ENCODE assay signal across 8 cellular contexts in the genomic region with DNA sequence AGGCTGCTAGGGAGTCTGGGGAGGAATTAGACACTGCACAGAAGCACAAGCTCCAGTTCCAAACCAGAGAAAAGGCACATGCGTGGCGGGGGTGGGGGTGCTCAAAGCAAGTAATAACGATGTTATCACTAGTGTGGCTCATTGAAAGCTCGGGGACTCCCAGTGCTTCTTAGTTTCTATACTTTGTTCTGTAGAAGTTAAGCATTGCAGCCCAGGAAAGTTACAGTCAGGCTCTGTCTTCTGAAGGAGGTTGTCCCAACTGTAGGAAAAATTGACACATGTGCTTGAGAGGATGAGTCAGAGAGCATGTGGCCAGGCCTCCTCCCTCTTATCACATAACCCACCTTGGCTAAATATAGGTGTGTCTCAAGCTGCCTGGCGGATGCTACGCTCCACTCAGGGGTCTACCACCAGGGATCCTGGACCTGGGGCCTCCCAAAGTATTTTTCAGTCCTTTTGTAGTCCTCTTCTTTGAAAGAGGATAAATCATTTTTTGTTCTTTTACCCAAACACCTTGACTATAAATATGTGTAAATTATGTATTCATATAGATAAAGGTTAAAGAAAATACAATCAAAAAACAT. TPM values are rescaled to one million over a fixed set of nuclear protein-coding genes. Genes with fewer than 3 reads are reported as not detected.
A peak's percentile ranks its signal among the peaks of the same experiment; 100 is the strongest.
DNase-seq lines count a peak whose midpoint lies in the region; ATAC-seq and TF ChIP-seq lines count a peak whose summit lies in the region.

No MANE protein-coding gene starts in this region.

- no peaks in the 10 kb centered on the region for H4K20me1 ChIP-seq in IMR-90 (ENCODE audit: insufficient read depth, low read length)

- H3K79me1 ChIP-seq in IMR-90 (ENCODE audit: low read depth in 1 of 2, low read length in 2 of 2): peaks cover 28 to 64% of the 10 kb centered on the region in 2 experiments

- no peak for TF ChIP-seq RAD21 in IMR-90 (IDR thresholded peaks at IDR 0.05; ENCODE audit: low read length)

- H3K27ac ChIP-seq in IMR-90 (ENCODE audit: insufficient read depth, low read length): peak overlapping the region; percentile 61; the same call in 1 of the 2 replicates
- peak overlapping the region; percentile 30 for H3K27ac ChIP-seq in left ventricle myocardium inferior (replicated peaks)

- H4K5ac ChIP-seq in IMR-90 (ENCODE audit: low read depth, low read length): no peak overlapping the region

- peak overlapping the region; percentile 80 for H3K56ac ChIP-seq in IMR-90 (ENCODE audit: extremely low read depth, insufficient read depth, low read length)

- no peak overlapping the region for H3K4me3 Mint-ChIP-seq in activated CD8-positive, alpha-beta memory T cell treated with anti-CD3 and anti-CD28 coated beads, Interleukin-2, amount 10 ng/mL, durations not matched to agents 7 days and 5 days

- H3K4me3 ChIP-seq in IMR-90 (ENCODE audit: insufficient read depth, low read depth, low read length) (peak overlapping the region; percentile 66), left ventricle myocardium inferior (no peak overlapping the region)

- peak overlapping the region; percentile 30; the same call in 1 of the 2 replicates for H2BK20ac ChIP-seq in IMR-90 (ENCODE audit: low read depth, low read length)

- H2AK5ac ChIP-seq in IMR-90 (ENCODE audit: low read depth, low read length): peak overlapping the region; percentile 85; the same call in 1 of the 2 replicates

- in situ Hi-C loops in ACHN (cut with HindIII; ENCODE audit: low pct_ligation_motif_present, low pct_unique_long_range_greater_than_20kb, low sequenced_read_pairs): no loop called here
- in situ Hi-C loops in IMR-90 (cut with MboI; ENCODE audit: low sequenced_read_pairs): no loop called here

- H3K9me3 Mint-ChIP-seq in activated CD8-positive, alpha-beta memory T cell treated with anti-CD3 and anti-CD28 coated beads, Interleukin-2, amount 10 ng/mL, durations not matched to agents 7 days and 5 days (ENCODE audit: low read depth): no peaks in the 10 kb centered on the region

- H2BK120ac ChIP-seq in IMR-90 (ENCODE audit: low read depth, low read length): peak overlapping the region; percentile 75

- peak overlapping the region; percentile 6 for H3K27ac Mint-ChIP-seq in activated CD8-positive, alpha-beta memory T cell treated with anti-CD3 and anti-CD28 coated beads, Interleukin-2, amount 10 ng/mL, durations not matched to agents 7 days and 5 days

- peak overlapping the region; percentile 65 for H3K9ac ChIP-seq in IMR-90 (ENCODE audit: low read depth, low read length)

- H3K9me1 ChIP-seq in IMR-90 (ENCODE audit: insufficient read depth, low read length): peaks cover 6% of the 10 kb centered on the region

- H3K18ac ChIP-seq in IMR-90 (ENCODE audit: low read depth, low read length): peak overlapping the region; percentile 96

- H3K4ac ChIP-seq in IMR-90 (ENCODE audit: low read depth, low read length): peak overlapping the region; percentile 42

- POLR2A ChIA-PET in IMR-90 (lab: Charles Lee; ENCODE audit: unreplicated experiment): interaction anchor here (0.6 kb wide), 1 partner anchor 18 kb away, joined by 3 read pairs; no protein-coding TSS in a partner anchor

- TF ChIP-seq CTCF in IMR-90 (conservative IDR thresholded peaks at IDR 0.05; ENCODE audit: low read depth, low read length) (no peak), left ventricle myocardium inferior (IDR thresholded peaks at IDR 0.05; ENCODE audit: borderline replicate concordance) (no peak)

- H3K36me3 Mint-ChIP-seq in activated CD8-positive, alpha-beta memory T cell treated with anti-CD3 and anti-CD28 coated beads, Interleukin-2, amount 10 ng/mL, durations not matched to agents 7 days and 5 days: peaks cover 3% of the 10 kb centered on the region

- peak overlapping the region; percentile 7 for H2AFZ ChIP-seq in IMR-90 (replicated peaks; ENCODE audit: low read length, poor library complexity)

- peak overlapping the region; percentile 57; the same call in 1 of the 3 replicates for H2BK15ac ChIP-seq in IMR-90 (ENCODE audit: low read depth, low read length)

- ATAC-seq in IMR-90 (ENCODE audit: low read depth): peak; percentile 2
- peak; percentile 71 for ATAC-seq in activated CD8-positive, alpha-beta memory T cell treated with anti-CD3 and anti-CD28 coated beads, Interleukin-2, amount 10 ng/mL, durations not matched to agents 7 days and 5 days
- no peak for ATAC-seq in GM19023 (IDR thresholded peaks at IDR 0.05; ENCODE audit: unreplicated experiment)

- peaks cover 22% of the 10 kb centered on the region for H3K4me1 ChIP-seq in IMR-90 (ENCODE audit: control insufficient read depth, insufficient read depth, low read length)
- peaks cover 22% of the 10 kb centered on the region for H3K4me1 ChIP-seq in left ventricle myocardium inferior

- peak overlapping the region; percentile 68; the same call in 1 of the 2 replicates for H3K23ac ChIP-seq in IMR-90 (ENCODE audit: low read depth, low read length)

- no TSS peak for BruUV-seq in IMR-90 (replicated peaks; lab: Mats Ljungman, UMichigan)

- dilution Hi-C loops in IMR-90 (cut with HindIII; ENCODE audit: low sequenced_read_pairs, unreplicated experiment): no loop called here

- H3K27me3 ChIP-seq in IMR-90 (ENCODE audit: control insufficient read depth, insufficient read depth, low read length) (no peaks in the 10 kb centered on the region), left ventricle myocardium inferior (ENCODE audit: low read depth) (no peaks in the 10 kb centered on the region)

- intact Hi-C loops in IMR-90 (cut with micrococcal nuclease): no loop called here
- intact Hi-C loops in left ventricle myocardium inferior (cut with micrococcal nuclease): no loop called here

- peak overlapping the region; percentile 18 to 75; a peak in 3 of 4 replicates for H4K8ac ChIP-seq in IMR-90 (ENCODE audit: low read depth in 2 of 2, low read length in 2 of 2)

- peak overlapping the region; percentile 87; the same call in 1 of the 2 replicates for H3K14ac ChIP-seq in IMR-90 (replicated peaks; ENCODE audit: low read depth, low read length)

- H3K9me3 ChIP-seq in IMR-90 (ENCODE audit: control insufficient read depth, insufficient read depth, low read length) (no peaks in the 10 kb centered on the region), left ventricle myocardium inferior (replicated peaks) (no peaks in the 10 kb centered on the region)

- DNase-seq in ACHN: peak; percentile 24
- DNase-seq in IMR-90: peak; percentile 75
- DNase-seq in activated CD8-positive, alpha-beta memory T cell treated with anti-CD3 and anti-CD28 coated beads, Interleukin-2, amount 10 ng/mL, durations not matched to agents 7 days and 5 days: peak; percentile 50
- DNase-seq in left ventricle myocardium inferior: no peak
- DNase-seq in stimulated activated CD8-positive, alpha-beta memory T cell treated with anti-CD3 and anti-CD28 coated beads, Interleukin-12 subunit alpha, Interleukin-12 subunit beta, amount 100 ng/mL, for 24 hours (ENCODE audit: extremely low read depth): peak; percentile 36
- no peak for DNase-seq in NCI-H526 treated with DMSO at 0.1 percent for 48 hours (lab: John Stamatoyannopoulos, UW)
- DNase-seq in midbrain (lab: John Stamatoyannopoulos, UW): no peak

- H2AK9ac ChIP-seq in IMR-90 (replicated peaks; ENCODE audit: low read depth, low read length, poor library complexity): peak overlapping the region; percentile 28

- 75% methylated on average over 3 of the region's 6 CpGs; no CpG with 5 or more reads in 1 of the 2 experiments for WGBS in IMR-90 (ENCODE audit: extremely low coverage in 2 of 2, insufficient read length in 1 of 2), 2 experiments

- H2BK5ac ChIP-seq in IMR-90 (ENCODE audit: low read depth, low read length, poor library complexity, severe bottlenecking): peak overlapping the region; percentile 94

- H3K4me2 ChIP-seq in IMR-90 (ENCODE audit: low read depth, low read length): peak overlapping the region; percentile 88

- H4K91ac ChIP-seq in IMR-90 (ENCODE audit: insufficient read depth, low read depth, low read length): peak overlapping the region; percentile 73

- H3K36me3 ChIP-seq in IMR-90 (ENCODE audit: control insufficient read depth, insufficient read depth, low read length): no peaks in the 10 kb centered on the region
- H3K36me3 ChIP-seq in left ventricle myocardium inferior: no peaks in the 10 kb centered on the region

- CTCF ChIA-PET in IMR-90 (lab: Yijun Ruan, JAX): interaction anchor here (0.6 kb wide), 1 partner anchor 233 kb away, joined by 3 read pairs; no protein-coding TSS in a partner anchor
- CTCF ChIA-PET in activated CD8-positive, alpha-beta memory T cell treated with anti-CD3 and anti-CD28 coated beads, Interleukin-2, amount 10 ng/mL, durations not matched to agents 7 days and 5 days (lab: Charles Lee): interaction anchor here (0.9 to 1.8 kb wide), 3 partner anchors 41 to 368 kb away, joined by 3 to 7 read pairs (median 3); no protein-coding TSS in a partner anchor

- no peak for TF ChIP-seq POLR2A in IMR-90 (IDR thresholded peaks at IDR 0.05; ENCODE audit: low read depth, low read length)

- H3K27me3 Mint-ChIP-seq in activated CD8-positive, alpha-beta memory T cell treated with anti-CD3 and anti-CD28 coated beads, Interleukin-2, amount 10 ng/mL, durations not matched to agents 7 days and 5 days: no peaks in the 10 kb centered on the region

- H3K4me1 Mint-ChIP-seq in activated CD8-positive, alpha-beta memory T cell treated with anti-CD3 and anti-CD28 coated beads, Interleukin-2, amount 10 ng/mL, durations not matched to agents 7 days and 5 days: peaks cover 26% of the 10 kb centered on the region

TF ChIP-seq in IMR-90, 13 proteins besides CTCF, POLR2A, EP300 and RAD21 (continues in another document):
- TF ChIP-seq CHD1 (IDR thresholded peaks at IDR 0.05; ENCODE audit: low read depth, low read length): no peak
- peak; percentile 84 for TF ChIP-seq MXI1 (IDR thresholded peaks at IDR 0.05; ENCODE audit: borderline replicate concordance, low read depth, low read length)
- 0 out of 2 replicates have a peak, but pooled peaks have one; percentile 21 for TF ChIP-seq BHLHE40 (IDR thresholded peaks at IDR 0.05; ENCODE audit: low read depth, low read length)
- TF ChIP-seq, protein P1, sequence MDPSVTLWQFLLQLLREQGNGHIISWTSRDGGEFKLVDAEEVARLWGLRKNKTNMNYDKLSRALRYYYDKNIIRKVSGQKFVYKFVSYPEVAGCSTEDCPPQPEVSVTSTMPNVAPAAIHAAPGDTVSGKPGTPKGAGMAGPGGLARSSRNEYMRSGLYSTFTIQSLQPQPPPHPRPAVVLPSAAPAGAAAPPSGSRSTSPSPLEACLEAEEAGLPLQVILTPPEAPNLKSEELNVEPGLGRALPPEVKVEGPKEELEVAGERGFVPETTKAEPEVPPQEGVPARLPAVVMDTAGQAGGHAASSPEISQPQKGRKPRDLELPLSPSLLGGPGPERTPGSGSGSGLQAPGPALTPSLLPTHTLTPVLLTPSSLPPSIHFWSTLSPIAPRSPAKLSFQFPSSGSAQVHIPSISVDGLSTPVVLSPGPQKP (IDR thresholded peaks at IDR 0.05; ENCODE audit: borderline replicate concordance, low read depth, low read length): no peak

RNA-seq across cellular contexts. Expression of a gene that starts 3.8 kb away (rescaled TPM):
- total RNA-seq in IMR-90 (2012; rRNA removed) (63.3 and 73.6 TPM in 2 replicates), left ventricle myocardium inferior (0.19 TPM)
- polyA plus RNA-seq in IMR-90 (2012; rRNA removed): 28.9 and 36.3 TPM in 2 replicates
- 7.2 and 7.9 TPM in 2 replicates for polyA plus RNA-seq in IMR-90 (2012; cell fraction: cytosol; rRNA removed)
- polyA plus RNA-seq in IMR-90 (2012; cell fraction: nucleus; rRNA removed; ENCODE audit: low replicate concordance): 4.0 and 36.8 TPM in 2 replicates
- total RNA-seq in activated CD8-positive, alpha-beta memory T cell treated with anti-CD3 and anti-CD28 coated beads, Interleukin-2, amount 10 ng/mL, durations not matched to agents 7 days and 5 days: not detected

Comparison
In these comparisons a context has a peak if more than half of its experiments do, and no peak if none do; other contexts are left out.
1. DNase-seq: peak in ACHN (single experiment), IMR-90 (single experiment), activated CD8-positive, alpha-beta memory T cell treated with anti-CD3 and anti-CD28 coated beads, Interleukin-2, amount 10 ng/mL, durations not matched to agents 7 days and 5 days (single experiment) and stimulated activated CD8-positive, alpha-beta memory T cell treated with anti-CD3 and anti-CD28 coated beads, Interleukin-12 subunit alpha, Interleukin-12 subunit beta, amount 100 ng/mL, for 24 hours (single experiment); none in left ventricle myocardium inferior (single experiment), NCI-H526 treated with DMSO at 0.1 percent for 48 hours (single experiment) and midbrain (single experiment).
2. RNA of a gene that starts 3.8 kb away (total RNA-seq): 63.3 to 73.6 TPM in IMR-90; 0.19 TPM in left ventricle myocardium inferior (single experiment) and not detected in activated CD8-positive, alpha-beta memory T cell treated with anti-CD3 and anti-CD28 coated beads, Interleukin-2, amount 10 ng/mL, durations not matched to agents 7 days and 5 days; every median in the first group is over 10 times any median in the second.